ENCODE assay signal across 9 cellular contexts in genomic region chr3:38646630-38647029, GRCh38. TPM values are rescaled to one million over a fixed set of nuclear protein-coding genes. Genes with fewer than 3 reads are reported as not detected.
A peak's percentile ranks its signal among the peaks of the same experiment; 100 is the strongest.
DNase-seq lines count a peak whose midpoint lies in the region; ATAC-seq and TF ChIP-seq lines count a peak whose summit lies in the region.
"Had no signal": no experiment of that assay in that cellular context is flagged by ENCODE, and none has a peak within 500 bp of the region (broad histone marks: within the 10 kb centered on the region; RNA-seq: fewer than 3 reads in every experiment).

No MANE protein-coding gene starts in this region.

- DNase-seq in NCI-H2029 (lab: John Stamatoyannopoulos, UW) (peak; percentile 4), NCI-H2029 treated with DMSO at 0.1 percent for 48 hours (lab: John Stamatoyannopoulos, UW) (no peak), HL-60 (ENCODE audit: low read depth in 1 of 2, low spot score in 1 of 2) (peak in 1 of 2 experiments; percentile 32), midbrain (lab: John Stamatoyannopoulos, UW) (no peak), AG08396 (ENCODE audit: low spot score) (no peak)
- DNase-seq in activated CD4-positive, alpha-beta memory T cell treated with anti-CD3 and anti-CD28 coated beads, Interleukin-2, amount 10 ng/mL, durations not matched to agents 7 days and 5 days, result peak; percentile 27

- H3K27me3 Mint-ChIP-seq in activated CD4-positive, alpha-beta memory T cell treated with anti-CD3 and anti-CD28 coated beads, Interleukin-2, amount 10 ng/mL, durations not matched to agents 7 days and 5 days, result peaks cover 5% of the 10 kb centered on the region

- peak; percentile 50 for TF ChIP-seq CTCF in HL-60 (IDR thresholded peaks at IDR 0.05; ENCODE audit: insufficient read depth, low read length)
- TF ChIP-seq CTCF in liver (IDR thresholded peaks at IDR 0.05; ENCODE audit: low read depth, low read length, missing input control), result peak; percentile 25

- H3K4me1 ChIP-seq in liver (ENCODE audit: control insufficient read depth in 4 of 4, insufficient read depth in 4 of 4, low read length in 3 of 4), result peaks cover 6 to 15% (median 11%) of the 10 kb centered on the region in 4 donors

- H3K9me3 Mint-ChIP-seq in activated CD4-positive, alpha-beta memory T cell treated with anti-CD3 and anti-CD28 coated beads, Interleukin-2, amount 10 ng/mL, durations not matched to agents 7 days and 5 days, result no peaks in the 10 kb centered on the region

- no peaks in the 10 kb centered on the region for H3K36me3 ChIP-seq in liver (ENCODE audit: control insufficient read depth in 4 of 4, insufficient read depth in 3 of 4, low read depth in 1 of 4, low read length in 3 of 4)
- H3K36me3 ChIP-seq: BLaER1 had no signal

- no peak overlapping the region for H3K27ac ChIP-seq in HL-60 (replicated peaks)
- no peak overlapping the region for H3K27ac ChIP-seq in liver (ENCODE audit: low read depth in 1 of 2, low read length in 2 of 2)
- H3K27ac ChIP-seq: BLaER1 had no signal

- no peak overlapping the region for H3K9ac ChIP-seq in liver (ENCODE audit: low read depth in 1 of 2, low read length in 2 of 2)
- H3K9ac ChIP-seq: BLaER1 had no signal

- ATAC-seq in GM19455 (IDR thresholded peaks at IDR 0.05; ENCODE audit: unreplicated experiment), result no peak

- CTCF ChIA-PET in activated CD4-positive, alpha-beta memory T cell treated with anti-CD3 and anti-CD28 coated beads, Interleukin-2, amount 10 ng/mL, durations not matched to agents 7 days and 5 days (lab: Charles Lee), result interaction anchor here (0.6 to 3.6 kb wide), 16 partner anchors 9 to 645 kb away, joined by 3 to 21 read pairs (median 4); partner anchors contain the start of gene EXOG

- H3K36me3 Mint-ChIP-seq in activated CD4-positive, alpha-beta memory T cell treated with anti-CD3 and anti-CD28 coated beads, Interleukin-2, amount 10 ng/mL, durations not matched to agents 7 days and 5 days (ENCODE audit: low read depth), result no peaks in the 10 kb centered on the region

- POLR2A ChIA-PET in activated CD4-positive, alpha-beta memory T cell treated with anti-CD3 and anti-CD28 coated beads, Interleukin-2, amount 10 ng/mL, durations not matched to agents 7 days and 5 days (lab: Charles Lee), result no interaction called here

- H3K4me3 ChIP-seq in HL-60 (replicated peaks; ENCODE audit: insufficient read depth, low read length) (no peak overlapping the region), liver (ENCODE audit: low read depth in 1 of 3, low read length in 3 of 3) (no peak overlapping the region)
- H3K4me3 ChIP-seq: BLaER1 had no signal

- H3K4me1 Mint-ChIP-seq in activated CD4-positive, alpha-beta memory T cell treated with anti-CD3 and anti-CD28 coated beads, Interleukin-2, amount 10 ng/mL, durations not matched to agents 7 days and 5 days, result peaks cover 7% of the 10 kb centered on the region

- H3K27ac Mint-ChIP-seq in activated CD4-positive, alpha-beta memory T cell treated with anti-CD3 and anti-CD28 coated beads, Interleukin-2, amount 10 ng/mL, durations not matched to agents 7 days and 5 days, result no peak overlapping the region

- no peaks in the 10 kb centered on the region for H3K9me3 ChIP-seq in liver (ENCODE audit: control insufficient read depth in 4 of 4, low read length in 3 of 4)
- H3K9me3 ChIP-seq: BLaER1 had no signal

- H3K27me3 ChIP-seq in HL-60 (ENCODE audit: insufficient read depth, poor library complexity, severe bottlenecking), result peaks cover 23% of the 10 kb centered on the region
- peaks cover 0 to 26% (median 8%) of the 10 kb centered on the region in 4 donors for H3K27me3 ChIP-seq in liver (ENCODE audit: control insufficient read depth in 4 of 4, insufficient read depth in 4 of 4, low read length in 3 of 4)

- peak; percentile 44 to 66 for TF ChIP-seq RAD21 in liver (IDR thresholded peaks at IDR 0.05)

- no peak overlapping the region for H3K4me3 Mint-ChIP-seq in activated CD4-positive, alpha-beta memory T cell treated with anti-CD3 and anti-CD28 coated beads, Interleukin-2, amount 10 ng/mL, durations not matched to agents 7 days and 5 days

- 63% methylated on average over 3 of the region's 3 CpGs for WGBS in liver

TF ChIP-seq in liver, 16 proteins besides CTCF, POLR2A, EP300 and RAD21:
- TF ChIP-seq YY1 (IDR thresholded peaks at IDR 0.05) (no peak), REST (IDR thresholded peaks at IDR 0.05) (no peak), HNF4G (IDR thresholded peaks at IDR 0.05) (no peak), FOXA1 (IDR thresholded peaks at IDR 0.05) (no peak), ATF3 (IDR thresholded peaks at IDR 0.05) (no peak), TAF1 (conservative IDR thresholded peaks at IDR 0.05) (no peak), FOXA2 (IDR thresholded peaks at IDR 0.05) (no peak), NR2F2 (IDR thresholded peaks at IDR 0.05) (no peak), JUND (IDR thresholded peaks at IDR 0.05) (no peak), SP1 (IDR thresholded peaks at IDR 0.05) (no peak), MAX (IDR thresholded peaks at IDR 0.05) (no peak), EGR1 (IDR thresholded peaks at IDR 0.05; ENCODE audit: low read depth in 2 of 2) (no peak), RXRA (IDR thresholded peaks at IDR 0.05) (no peak)

RNA-seq across cellular contexts. Expression of gene SCN5A, which starts 2.9 kb away (rescaled TPM):
- under 1 TPM in 1 of 2 experiments, not detected in 1; 0.10 TPM for total RNA-seq in activated CD4-positive, alpha-beta memory T cell treated with anti-CD3 and anti-CD28 coated beads, Interleukin-2, amount 10 ng/mL, durations not matched to agents 7 days and 5 days
- total RNA-seq in liver, result under 1 TPM in 1 of 2 donors, not detected in 1; 0.14 TPM
- under 1 TPM in 1 of 2 donors, not detected in 1; 0.01 TPM for polyA plus RNA-seq in liver

Comparison
In these comparisons a context has a peak if more than half of its experiments do, and no peak if none do; other contexts are left out.
1. DNase-seq: peak in NCI-H2029 (single experiment) and activated CD4-positive, alpha-beta memory T cell treated with anti-CD3 and anti-CD28 coated beads, Interleukin-2, amount 10 ng/mL, durations not matched to agents 7 days and 5 days (single experiment); none in NCI-H2029 treated with DMSO at 0.1 percent for 48 hours (single experiment), midbrain (single experiment) and AG08396 (single experiment).